ENCODE assay signal across 9 cellular contexts in the genomic region with DNA sequence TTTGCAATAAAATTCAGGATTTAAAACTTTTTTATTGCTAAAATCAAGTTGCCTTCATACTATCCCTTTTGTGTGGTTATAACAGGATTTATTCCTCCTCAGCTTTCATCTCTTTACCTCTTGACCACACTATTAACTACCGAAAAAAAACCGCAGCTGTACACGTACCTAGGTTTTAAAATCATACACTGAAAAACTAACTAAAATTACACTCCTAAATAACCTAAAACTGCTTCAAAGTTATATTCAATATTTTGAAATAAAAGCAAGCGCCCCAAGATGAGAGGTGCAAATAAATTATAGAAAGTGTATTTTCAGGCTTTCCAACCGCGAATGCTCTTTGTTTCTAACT. TPM values are rescaled to one million over a fixed set of nuclear protein-coding genes. Genes with fewer than 3 reads are reported as not detected.
A peak's percentile ranks its signal among the peaks of the same experiment; 100 is the strongest.
DNase-seq lines count a peak whose midpoint lies in the region; ATAC-seq, FAIRE-seq and TF ChIP-seq lines count a peak whose summit lies in the region.
"Had no signal": no experiment of that assay in that cellular context is flagged by ENCODE, and none has a peak within 500 bp of the region (broad histone marks: within the 10 kb centered on the region; RNA-seq: fewer than 3 reads in every experiment).

No MANE protein-coding gene starts in this region.

- H3K4me1 ChIP-seq in small intestine (ENCODE audit: control insufficient read depth in 2 of 2, insufficient read depth in 1 of 2, low read depth in 1 of 2, low read length in 1 of 2), result no peaks in the 10 kb centered on the region

- H3K9ac ChIP-seq in SK-N-MC (ENCODE audit: insufficient read length), result peak overlapping the region; percentile 84

- no peak for ATAC-seq in GM21825 (IDR thresholded peaks at IDR 0.05; ENCODE audit: unreplicated experiment)

- TF ChIP-seq CTCF in fibroblast of villous mesenchyme (IDR thresholded peaks at IDR 0.05; ENCODE audit: insufficient read depth, low read depth, low read length), result no peak

- H3K36me3 ChIP-seq in SK-N-MC (ENCODE audit: insufficient read depth, low read length) (no peaks in the 10 kb centered on the region), small intestine (ENCODE audit: control insufficient read depth in 2 of 2, insufficient read depth in 2 of 2, low read length in 2 of 2) (no peaks in the 10 kb centered on the region)

- H3K9me3 ChIP-seq in SK-N-MC (ENCODE audit: low read depth, low read length) (no peaks in the 10 kb centered on the region), small intestine (ENCODE audit: control insufficient read depth, low read depth) (no peaks in the 10 kb centered on the region)

- 7 to 27% (median 8%) methylated on average over 6 of the region's 6 CpGs for WGBS in small intestine, 3 donors

- H3K27ac ChIP-seq in SK-N-MC (no peak overlapping the region), small intestine (ENCODE audit: low read depth in 1 of 2, low read length in 1 of 2) (peak overlapping the region; percentile 90 to 94)

- no peaks in the 10 kb centered on the region for H3K27me3 ChIP-seq in small intestine (ENCODE audit: control insufficient read depth in 2 of 2, insufficient read depth in 2 of 2, low read length in 2 of 2)

- DNase-seq in DMS153 treated with DMSO at 0.1 percent for 48 hours (lab: John Stamatoyannopoulos, UW; ENCODE audit: unreplicated experiment) (peak; percentile 59), DMS153 (lab: John Stamatoyannopoulos, UW) (no peak), SK-N-MC (ENCODE audit: low read depth, low spot score) (no peak), fibroblast of villous mesenchyme (ENCODE audit: low read depth) (no peak), small intestine (no peak), hypothalamus (lab: John Stamatoyannopoulos, UW) (no peak), midbrain (lab: John Stamatoyannopoulos, UW) (no peak)

- no peak for FAIRE-seq in small intestine (lab: Jason Lieb, UNC)
- FAIRE-seq: A204.1 had no signal

- H3K4me3 ChIP-seq in SK-N-MC (peak overlapping the region; percentile 93), fibroblast of villous mesenchyme (ENCODE audit: low read depth, low read length) (peak overlapping the region; percentile 80), small intestine (ENCODE audit: low read depth in 1 of 2, low read length in 2 of 2) (peak overlapping the region in 1 of 2 donors; percentile 68)

RNA-seq across cellular contexts. Expression of gene MPC1, which starts 1.4 kb away (rescaled TPM):
- total RNA-seq in fibroblast of villous mesenchyme, result 15.1 and 22.0 TPM in 2 replicates
- 100 to 1,000 TPM in 2 of 3 donors, 10 to 100 TPM in 1; 99.5 to 213 (median 130) TPM for polyA plus RNA-seq in small intestine

RNA-seq across cellular contexts. Expression of gene SFT2D1, which starts 39.0 kb away (rescaled TPM):
- 20.9 and 37.1 TPM in 2 replicates for total RNA-seq in fibroblast of villous mesenchyme
- polyA plus RNA-seq in small intestine, result 100 to 1,000 TPM in 1 of 3 donors, 10 to 100 TPM in 2; 32.4 to 113 (median 47.4) TPM
